14 cellular contexts compared by ENCODE assay signal in genomic region chr16:56758432-56758831, GRCh38. TPM values are rescaled to one million over a fixed set of nuclear protein-coding genes. Genes with fewer than 3 reads are reported as not detected.
DNase-seq lines count a peak whose midpoint lies in the region; ATAC-seq and TF ChIP-seq lines count a peak whose summit lies in the region.
"Had no signal": no experiment of that assay in that cellular context is flagged by ENCODE, and none has a peak within 500 bp of the region (broad histone marks: within the 10 kb centered on the region; RNA-seq: fewer than 3 reads in every experiment).

No MANE protein-coding gene starts in this region.

- H3K36me3 Mint-ChIP-seq in T-helper 2 cell treated with Interferon-gamma antibody and Interleukin-4, amounts not matched to agents 5 μg/mL and 100 μg/mL, for 36 hours (ENCODE audit: low read depth): peaks cover 34% of the 10 kb centered on the region

- H3K36me3 ChIP-seq in left lung (peaks cover 0 to 19% of the 10 kb centered on the region in 2 donors), thoracic aorta (peaks cover 5% of the 10 kb centered on the region), SJCRH30 (peaks cover 45% of the 10 kb centered on the region)

- no peak overlapping the region for H3K4me3 ChIP-seq in left lung
- peak overlapping the region; percentile 13 for H3K4me3 ChIP-seq in thoracic aorta
- H3K4me3 ChIP-seq in SJCRH30: no peak overlapping the region
- H3K4me3 ChIP-seq: BLaER1, HAP-1 had no signal

- no peaks in the 10 kb centered on the region for H3K9me3 ChIP-seq in left lung
- H3K9me3 ChIP-seq in thoracic aorta: no peaks in the 10 kb centered on the region
- peaks cover 9% of the 10 kb centered on the region; the same call in 1 of the 2 replicates for H3K9me3 ChIP-seq in SJCRH30 (replicated peaks)

- H3K9me3 Mint-ChIP-seq in T-helper 2 cell treated with Interferon-gamma antibody and Interleukin-4, amounts not matched to agents 5 μg/mL and 100 μg/mL, for 36 hours: peaks cover 16% of the 10 kb centered on the region

- intact Hi-C loops in left lung (cut with DNase I): no loop called here

- H3K27ac Mint-ChIP-seq in T-helper 2 cell treated with Interferon-gamma antibody and Interleukin-4, amounts not matched to agents 5 μg/mL and 100 μg/mL, for 36 hours: peak overlapping the region; percentile 24
- H3K27ac Mint-ChIP-seq: CD4-positive, alpha-beta memory T cell had no signal

- DNase-seq in T-helper 2 cell treated with Interferon-gamma antibody and Interleukin-4, amounts not matched to agents 5 μg/mL and 100 μg/mL, for 36 hours (ENCODE audit: low spot score): no peak
- DNase-seq in T-helper 2 cell (no peak), left lung (no peak), thoracic aorta (ENCODE audit: low spot score) (no peak), SJCRH30 (no peak), germinal center (ENCODE audit: low spot score) (no peak), DMS153 treated with DMSO at 0.1 percent for 48 hours (lab: John Stamatoyannopoulos, UW; ENCODE audit: unreplicated experiment) (no peak)
- DNase-seq: 8988T; CD4-positive, alpha-beta memory T cell; DMS153 had no signal

- H3K4me1 Mint-ChIP-seq in T-helper 2 cell treated with Interferon-gamma antibody and Interleukin-4, amounts not matched to agents 5 μg/mL and 100 μg/mL, for 36 hours (ENCODE audit: low read depth): peaks cover 5% of the 10 kb centered on the region
- H3K4me1 Mint-ChIP-seq: CD14-positive monocyte had no signal

- no peaks in the 10 kb centered on the region for H3K27me3 Mint-ChIP-seq in T-helper 2 cell treated with Interferon-gamma antibody and Interleukin-4, amounts not matched to agents 5 μg/mL and 100 μg/mL, for 36 hours (ENCODE audit: low read depth)
- H3K27me3 Mint-ChIP-seq: CD4-positive, alpha-beta memory T cell had no signal

- H3K4me3 Mint-ChIP-seq in T-helper 2 cell treated with Interferon-gamma antibody and Interleukin-4, amounts not matched to agents 5 μg/mL and 100 μg/mL, for 36 hours: no peak overlapping the region
- H3K4me3 Mint-ChIP-seq: CD14-positive monocyte; CD4-positive, alpha-beta memory T cell had no signal

- no peaks in the 10 kb centered on the region for H3K4me1 ChIP-seq in left lung
- peaks cover 8 to 18% of the 10 kb centered on the region in 2 donors for H3K4me1 ChIP-seq in thoracic aorta (ENCODE audit: control insufficient read depth in 1 of 2, low read depth in 2 of 2)
- H3K4me1 ChIP-seq in SJCRH30: no peaks in the 10 kb centered on the region
- H3K4me1 ChIP-seq: BLaER1, HAP-1 had no signal

- TF ChIP-seq CTCF in left lung (IDR thresholded peaks at IDR 0.05) (no peak), thoracic aorta (IDR thresholded peaks at IDR 0.05) (no peak)

- H3K27me3 ChIP-seq in left lung: no peaks in the 10 kb centered on the region
- no peaks in the 10 kb centered on the region for H3K27me3 ChIP-seq in thoracic aorta (replicated peaks; ENCODE audit: insufficient read depth)
- H3K27me3 ChIP-seq in SJCRH30: no peaks in the 10 kb centered on the region
- H3K27me3 ChIP-seq: BLaER1 had no signal

- H3K27ac ChIP-seq in left lung (peak overlapping the region in 1 of 2 donors; percentile 61), thoracic aorta (peak overlapping the region in 1 of 2 donors; percentile 20), SJCRH30 (no peak overlapping the region)
- H3K27ac ChIP-seq: BLaER1, HL-60 had no signal

- ATAC-seq in left lung: peak; percentile 87
- no peak for ATAC-seq in thoracic aorta (ENCODE audit: insufficient number of reproducible peaks, low FRiP score, low read depth)

RNA-seq across cellular contexts. Expression of gene NUP93, which starts 28.5 kb away (rescaled TPM):
- total RNA-seq in left lung: 10 to 100 TPM; 47.1 to 67.4 TPM
- 10 to 100 TPM; 25.7 to 38.7 TPM for total RNA-seq in thoracic aorta
- total RNA-seq in SJCRH30 (2014; rRNA removed; shearing (Covaris generic)): 194 and 201 TPM in 2 replicates
